ENCODE assay signal across 8 cellular contexts in the genomic region with DNA sequence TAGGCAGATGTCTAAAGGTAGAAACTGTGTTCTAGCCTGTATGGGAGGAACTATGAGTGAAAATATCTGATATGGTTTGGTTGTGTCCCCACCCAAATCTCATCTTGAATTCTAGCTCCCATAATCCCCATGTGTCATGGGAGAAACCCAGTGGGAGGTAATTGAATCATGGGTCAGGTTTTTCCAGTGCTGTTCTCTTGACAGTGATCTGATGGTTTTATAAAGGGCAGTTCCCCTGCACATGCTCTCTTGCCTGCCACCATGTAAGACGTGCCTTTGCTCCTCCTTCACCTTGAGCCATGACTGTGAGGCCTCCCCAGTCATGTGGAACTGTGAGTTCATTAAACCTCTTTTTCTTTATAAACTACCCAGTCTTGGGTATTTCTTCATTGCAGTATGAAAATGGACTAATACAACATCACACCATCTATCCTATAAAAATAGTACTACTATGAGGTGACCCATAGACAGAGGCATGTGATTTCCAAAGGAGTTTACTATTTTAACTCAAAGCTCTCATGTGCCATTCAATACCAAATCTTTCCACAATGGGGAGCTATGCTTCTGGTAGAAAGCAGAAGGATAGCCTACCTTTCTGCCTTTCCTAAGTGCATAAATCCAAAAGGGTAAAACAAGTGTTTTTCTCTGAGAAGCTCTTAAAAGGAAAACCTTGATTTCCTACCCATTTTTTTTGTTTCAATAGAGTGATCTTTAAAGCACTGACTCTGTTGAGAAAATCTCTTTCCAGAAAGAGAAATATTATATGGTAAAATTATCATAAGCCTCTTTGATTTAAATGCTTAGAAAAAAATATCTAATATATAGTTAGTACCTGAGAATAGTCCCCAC. TPM values are rescaled to one million over a fixed set of nuclear protein-coding genes. Genes with fewer than 3 reads are reported as not detected.
DNase-seq lines count a peak whose midpoint lies in the region; ATAC-seq, FAIRE-seq and TF ChIP-seq lines count a peak whose summit lies in the region.

No MANE protein-coding gene starts in this region.

- H2AFZ ChIP-seq in OCI-LY3 (ENCODE audit: low read depth, low read length) (no peak overlapping the region), endothelial cell of umbilical vein (ENCODE audit: low read depth, low read length) (no peak overlapping the region)

- no peak for TF ChIP-seq POLR2A in heart left ventricle (IDR thresholded peaks at IDR 0.05)
- TF ChIP-seq POLR2A in endothelial cell of umbilical vein (IDR thresholded peaks at IDR 0.05; ENCODE audit: low read depth, low read length), result no peak

- intact Hi-C loops in heart left ventricle (cut with DNase I), result no loop called here
- intact Hi-C loops in cardiac septum (cut with DNase I), result no loop called here
- intact Hi-C loops in endothelial cell of umbilical vein (cut with micrococcal nuclease), result loop anchor here (5.0 kb wide), 1 partner anchor 430 kb away; the partner anchor contains the start of gene COQ2

- POLR2A ChIA-PET in endothelial cell of umbilical vein (lab: Charles Lee), result interaction anchor here (0.6 kb wide), 1 partner anchor 10 kb away, joined by 5 read pairs; no protein-coding TSS in a partner anchor

- no peak for FAIRE-seq in endothelial cell of umbilical vein (lab: Jason Lieb, UNC)

- H4K20me1 ChIP-seq in OCI-LY3 (ENCODE audit: insufficient read depth, low read length), result no peaks in the 10 kb centered on the region
- H4K20me1 ChIP-seq in endothelial cell of umbilical vein (replicated peaks; ENCODE audit: control insufficient read depth, extremely low read depth, insufficient read depth, low read length), result no peaks in the 10 kb centered on the region

- H3K4me2 ChIP-seq in OCI-LY3 (ENCODE audit: low read length), result no peak overlapping the region
- H3K4me2 ChIP-seq in endothelial cell of umbilical vein (ENCODE audit: insufficient read depth, low read length), result no peak overlapping the region

- TF ChIP-seq CTCF in heart left ventricle (IDR thresholded peaks at IDR 0.05), result peak in 11 of 12 donors; percentile 12 to 55 (median 41)
- TF ChIP-seq CTCF in OCI-LY3 (IDR thresholded peaks at IDR 0.05; ENCODE audit: low read depth, low read length), result peak; percentile 35
- peak in 1 of 2 donors; percentile 52 for TF ChIP-seq CTCF in endothelial cell of umbilical vein (IDR thresholded peaks at IDR 0.05; ENCODE audit: extremely low read depth in 1 of 2, insufficient read depth in 1 of 2, low read depth in 1 of 2, low read length in 2 of 2)

- no peaks in the 10 kb centered on the region for H3K9me1 ChIP-seq in endothelial cell of umbilical vein (replicated peaks; ENCODE audit: control insufficient read depth, extremely low read depth, insufficient read depth, low read length)

- peak in 1 of 4 donors; percentile 45 for ATAC-seq in heart left ventricle
- no peak for ATAC-seq in HG03460 (IDR thresholded peaks at IDR 0.05; ENCODE audit: unreplicated experiment)

- H3K4me1 ChIP-seq in heart left ventricle (peaks cover 0 to 3% (median 0%) of the 10 kb centered on the region in 12 donors), OCI-LY3 (ENCODE audit: low read length) (no peaks in the 10 kb centered on the region), endothelial cell of umbilical vein (ENCODE audit: control insufficient read depth, extremely low read depth, insufficient read depth, low read length) (no peaks in the 10 kb centered on the region)

- CTCF ChIA-PET in endothelial cell of umbilical vein (lab: Charles Lee), result interaction anchor here (0.7 to 3.3 kb wide), 27 partner anchors 9 to 432 kb away, joined by 3 to 17 read pairs (median 6); partner anchors contain the start of gene COQ2

- DNase-seq in heart left ventricle, result no peak
- DNase-seq in cardiac septum (ENCODE audit: low spot score), result no peak
- peak; percentile 61 for DNase-seq in endothelial cell of umbilical vein (ENCODE audit: low read depth, low spot score)
- DNase-seq in renal cortical epithelial cell (ENCODE audit: low read depth), result peak; percentile 63
- DNase-seq in NCI-H226, result no peak
- no peak for DNase-seq in AG08395 (ENCODE audit: low spot score)

- BruUV-seq in endothelial cell of umbilical vein (replicated peaks; lab: Mats Ljungman, UMichigan), result no TSS peak

- H3K27me3 ChIP-seq in heart left ventricle (no peaks in the 10 kb centered on the region), OCI-LY3 (ENCODE audit: low read depth, low read length) (no peaks in the 10 kb centered on the region), endothelial cell of umbilical vein (ENCODE audit: control insufficient read depth in 2 of 2, insufficient read depth in 2 of 2, low read length in 2 of 2) (no peaks in the 10 kb centered on the region)

- H3K4me3 ChIP-seq in heart left ventricle (no peak overlapping the region), OCI-LY3 (ENCODE audit: low read length) (no peak overlapping the region), endothelial cell of umbilical vein (replicated peaks in 1 of 3; ENCODE audit: insufficient read depth in 1 of 3, low read depth in 1 of 3, low read length in 3 of 3) (no peak overlapping the region)

- H3K79me2 ChIP-seq in OCI-LY3 (ENCODE audit: low read length), result no peaks in the 10 kb centered on the region
- peaks cover 9% of the 10 kb centered on the region for H3K79me2 ChIP-seq in endothelial cell of umbilical vein (ENCODE audit: control insufficient read depth, insufficient read depth, low read length)

- H3K9ac ChIP-seq in OCI-LY3 (ENCODE audit: low read length), result no peak overlapping the region
- H3K9ac ChIP-seq in endothelial cell of umbilical vein (replicated peaks; ENCODE audit: extremely low read depth, insufficient read depth, low read length), result no peak overlapping the region

- 50 to 84% (median 73%) methylated on average over 1 of the region's 1 CpG for WGBS in heart left ventricle, 4 donors

- no peaks in the 10 kb centered on the region for H3K9me3 ChIP-seq in heart left ventricle
- no peaks in the 10 kb centered on the region for H3K9me3 ChIP-seq in OCI-LY3 (ENCODE audit: insufficient read depth, low read length)
- no peaks in the 10 kb centered on the region for H3K9me3 ChIP-seq in endothelial cell of umbilical vein (replicated peaks; ENCODE audit: control insufficient read depth, insufficient read depth, low read length)

- dilution Hi-C loops in endothelial cell of umbilical vein (cut with MboI; ENCODE audit: extremely low pct_ligation_motif_present, low sequenced_read_pairs), result no loop called here

- peaks cover 0 to 100% (median 100%) of the 10 kb centered on the region in 9 donors for H3K36me3 ChIP-seq in heart left ventricle
- H3K36me3 ChIP-seq in OCI-LY3 (replicated peaks; ENCODE audit: low read depth, low read length), result peaks cover 56% of the 10 kb centered on the region
- peaks cover 22 to 56% of the 10 kb centered on the region in 2 experiments for H3K36me3 ChIP-seq in endothelial cell of umbilical vein (ENCODE audit: control insufficient read depth in 2 of 2, extremely low read depth in 1 of 2, insufficient read depth in 2 of 2, low read length in 2 of 2)

- no peak overlapping the region for H3K27ac ChIP-seq in heart left ventricle
- no peak overlapping the region for H3K27ac ChIP-seq in OCI-LY3 (ENCODE audit: low read length)
- H3K27ac ChIP-seq in endothelial cell of umbilical vein (ENCODE audit: insufficient read depth, low read depth, low read length), result no peak overlapping the region

TF ChIP-seq in endothelial cell of umbilical vein, 7 proteins besides CTCF, POLR2A, EP300 and RAD21 (continues in another document):
- no peak for TF ChIP-seq JUN (IDR thresholded peaks at IDR 0.05; ENCODE audit: borderline replicate concordance, insufficient read depth, insufficient read length, low read depth)
- TF ChIP-seq MYC (IDR thresholded peaks at IDR 0.05; ENCODE audit: low read depth, low read length), result no peak
- TF ChIP-seq EZH2 (IDR thresholded peaks at IDR 0.05; ENCODE audit: borderline replicate concordance, low read depth, low read length, severe bottlenecking), result no peak

RNA-seq across cellular contexts. Expression of gene SEC31A, which starts 38.8 kb away (rescaled TPM):
- total RNA-seq in heart left ventricle, result 100 to 1,000 TPM in 6 of 9 donors, 10 to 100 TPM in 3; 81.0 to 168 (median 101) TPM
- polyA plus RNA-seq in heart left ventricle, result 10 to 100 TPM; 86.6 to 98.7 TPM
- 140 TPM for total RNA-seq in cardiac septum
- total RNA-seq in endothelial cell of umbilical vein, result 290 and 301 TPM in 2 replicates
- polyA plus RNA-seq in endothelial cell of umbilical vein, result 226 and 252 TPM in 2 replicates
- 204 and 233 TPM in 2 replicates for polyA plus RNA-seq in endothelial cell of umbilical vein (2011; cell fraction: cytosol; rRNA removed)
- 345 and 361 TPM in 2 replicates for polyA plus RNA-seq in endothelial cell of umbilical vein (2011; cell fraction: nucleus; rRNA removed)
- polyA plus RNA-seq in endothelial cell of umbilical vein (2012), result 189 and 212 TPM in 2 replicates
- polyA minus RNA-seq in endothelial cell of umbilical vein, result 442 and 462 TPM in 2 replicates
- 42.4 TPM for polyA minus RNA-seq in endothelial cell of umbilical vein (2011; cell fraction: cytosol; rRNA and poly(A)+ RNA removed)
- 432 and 549 TPM in 2 replicates for polyA minus RNA-seq in endothelial cell of umbilical vein (2011; cell fraction: nucleus; rRNA and poly(A)+ RNA removed)
- total RNA-seq in renal cortical epithelial cell, result 240 and 381 TPM in 2 replicates

RNA-seq across cellular contexts. Expression of gene THAP9, which starts 48.4 kb away (rescaled TPM):
- total RNA-seq in heart left ventricle, result 1 to 10 TPM; 3.1 to 7.7 (median 5.4) TPM
- polyA plus RNA-seq in heart left ventricle, result 1 to 10 TPM; 2.9 to 4.4 TPM
- 6.0 TPM for total RNA-seq in cardiac septum
- 1.7 and 3.2 TPM in 2 replicates for total RNA-seq in endothelial cell of umbilical vein
- polyA plus RNA-seq in endothelial cell of umbilical vein, result 0.86 and 0.99 TPM in 2 replicates
- 1.3 and 1.6 TPM in 2 replicates for polyA plus RNA-seq in endothelial cell of umbilical vein (2011; cell fraction: cytosol; rRNA removed)
- polyA plus RNA-seq in endothelial cell of umbilical vein (2011; cell fraction: nucleus; rRNA removed), result 2.2 and 2.8 TPM in 2 replicates
- 1.7 TPM in 2 replicates for polyA plus RNA-seq in endothelial cell of umbilical vein (2012)
- polyA minus RNA-seq in endothelial cell of umbilical vein, result 1.5 and 2.6 TPM in 2 replicates
- 4.3 TPM for polyA minus RNA-seq in endothelial cell of umbilical vein (2011; cell fraction: cytosol; rRNA and poly(A)+ RNA removed)
- 4.3 and 5.3 TPM in 2 replicates for polyA minus RNA-seq in endothelial cell of umbilical vein (2011; cell fraction: nucleus; rRNA and poly(A)+ RNA removed)
- total RNA-seq in renal cortical epithelial cell, result 6.6 and 10.1 TPM in 2 replicates

RNA-seq across cellular contexts. Expression of gene SCD5, which starts 53.5 kb away (rescaled TPM):
- total RNA-seq in heart left ventricle, result 1 to 10 TPM; 1.4 to 6.8 (median 3.0) TPM
- polyA plus RNA-seq in heart left ventricle, result 1 to 10 TPM; 2.4 to 2.5 TPM
- 2.1 TPM for total RNA-seq in cardiac septum
- 35.8 and 38.4 TPM in 2 replicates for total RNA-seq in endothelial cell of umbilical vein
- 35.2 and 38.5 TPM in 2 replicates for polyA plus RNA-seq in endothelial cell of umbilical vein
- 26.9 and 29.5 TPM in 2 replicates for polyA plus RNA-seq in endothelial cell of umbilical vein (2011; cell fraction: cytosol; rRNA removed)
- 14.3 and 15.8 TPM in 2 replicates for polyA plus RNA-seq in endothelial cell of umbilical vein (2011; cell fraction: nucleus; rRNA removed)
- 20.0 and 22.7 TPM in 2 replicates for polyA plus RNA-seq in endothelial cell of umbilical vein (2012)
- polyA minus RNA-seq in endothelial cell of umbilical vein, result 38.5 and 42.8 TPM in 2 replicates
- 1.4 TPM for polyA minus RNA-seq in endothelial cell of umbilical vein (2011; cell fraction: cytosol; rRNA and poly(A)+ RNA removed)
- polyA minus RNA-seq in endothelial cell of umbilical vein (2011; cell fraction: nucleus; rRNA and poly(A)+ RNA removed), result 24.9 and 28.3 TPM in 2 replicates
- 57.4 and 84.9 TPM in 2 replicates for total RNA-seq in renal cortical epithelial cell

Comparison
In these comparisons a context has a peak if more than half of its experiments do, and no peak if none do; other contexts are left out.
1. DNase-seq: peak in endothelial cell of umbilical vein (single experiment) and renal cortical epithelial cell (single experiment); none in heart left ventricle (0 of 5), cardiac septum (single experiment), NCI-H226 (single experiment) and AG08395 (single experiment).